Comparison of ENCODE assay signal across 12 cellular contexts in the genomic region with DNA sequence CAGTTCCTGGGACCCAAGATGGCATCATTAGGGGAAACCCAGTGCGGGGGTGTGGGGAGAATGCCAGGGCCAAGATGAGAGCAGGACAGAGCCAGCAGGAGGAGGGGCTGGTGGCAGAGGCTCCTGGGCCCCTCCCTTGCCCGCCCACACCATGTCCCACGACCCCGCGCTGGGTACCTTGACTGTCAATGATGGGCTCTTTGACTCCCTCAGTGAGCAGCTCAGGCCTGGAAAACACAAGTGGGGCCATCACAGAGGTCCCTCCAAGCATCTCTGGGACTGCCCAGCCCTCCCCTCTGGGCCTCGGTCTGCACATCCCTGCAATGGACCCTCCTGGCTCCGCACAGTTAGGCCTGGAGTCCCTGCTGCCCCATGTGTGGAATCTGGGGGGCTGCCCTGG.
"Had no signal": no experiment of that assay in that cellular context is flagged by ENCODE, and none has a peak within 500 bp of the region (broad histone marks: within the 10 kb centered on the region; RNA-seq: fewer than 3 reads in every experiment).

No MANE protein-coding gene starts in this region.

- H3K4me1 Mint-ChIP-seq: mesothelial cell of epicardium had no signal

- H3K27ac Mint-ChIP-seq: activated B cell treated with CpG ODN at 0.5 μM for 24 hours; activated T-cell treated with anti-CD3 and anti-CD28 coated beads, Interleukin-2, amount 50 U/mL, for 24 hours; mesothelial cell of epicardium had no signal

- H3K27me3 ChIP-seq: cardiac muscle cell, SJCRH30, transverse colon had no signal

- H3K9me3 Mint-ChIP-seq: activated B cell treated with CpG ODN at 0.5 μM for 24 hours; activated T-cell treated with anti-CD3 and anti-CD28 coated beads, Interleukin-2, amount 50 U/mL, for 24 hours; mesothelial cell of epicardium had no signal

- H3K9me3 ChIP-seq: SJCRH30, transverse colon had no signal

- H3K4me3 ChIP-seq: cardiac muscle cell, SJCRH30, transverse colon had no signal

- DNase-seq: activated B cell treated with CpG ODN at 0.5 μM for 24 hours; activated effector memory CD4-positive, alpha-beta T cell treated with Interleukin-2 at 50 U/mL for 16 hours; activated naive CD4-positive, alpha-beta T cell treated with anti-CD3 and anti-CD28 coated beads, Interleukin-2, amount 50 U/mL, for 16 hours; activated T-cell treated with anti-CD3 and anti-CD28 coated beads, Interleukin-2, amount 50 U/mL, for 24 hours; kidney; SJCRH30; stimulated activated CD4-positive, alpha-beta T cell treated with anti-CD3 and anti-CD28 coated beads, Interleukin-2, amount 100 ng/mL, for 48 hours; stimulated activated naive CD4-positive, alpha-beta T cell; SW 1271; transverse colon had no signal

- H3K27me3 Mint-ChIP-seq: activated B cell treated with CpG ODN at 0.5 μM for 24 hours; activated T-cell treated with anti-CD3 and anti-CD28 coated beads, Interleukin-2, amount 50 U/mL, for 24 hours had no signal

- H3K4me3 Mint-ChIP-seq: activated B cell treated with CpG ODN at 0.5 μM for 24 hours; activated T-cell treated with anti-CD3 and anti-CD28 coated beads, Interleukin-2, amount 50 U/mL, for 24 hours; mesothelial cell of epicardium had no signal

- H3K27ac ChIP-seq: cardiac muscle cell, SJCRH30, transverse colon had no signal

- H3K4me1 ChIP-seq: SJCRH30, transverse colon had no signal
